Comparison of ENCODE assay signal across 8 cellular contexts in genomic region chr3:56753206-56753605, GRCh38. TPM values are rescaled to one million over a fixed set of nuclear protein-coding genes. Genes with fewer than 3 reads are reported as not detected.
DNase-seq lines count a peak whose midpoint lies in the region; ATAC-seq and TF ChIP-seq lines count a peak whose summit lies in the region.

No MANE protein-coding gene starts in this region.

- peaks cover 17% of the 10 kb centered on the region for H3K36me3 ChIP-seq in right atrium auricular region

- TF ChIP-seq CTCF in GM13977 (IDR thresholded peaks at IDR 0.05; ENCODE audit: extremely low read depth, insufficient read depth, missing control alignments): no peak
- no peak for TF ChIP-seq CTCF in NB4 (IDR thresholded peaks at IDR 0.05; ENCODE audit: low read depth, low read length)
- TF ChIP-seq CTCF in right atrium auricular region (IDR thresholded peaks at IDR 0.05): no peak

- peak; percentile 93 for ATAC-seq in GM21717 (IDR thresholded peaks at IDR 0.05; ENCODE audit: unreplicated experiment)
- ATAC-seq in sciatic nerve: no peak

- H3K27ac ChIP-seq in right atrium auricular region: no peak overlapping the region

- DNase-seq in GM13977 (ENCODE audit: low spot score): peak; percentile 67
- DNase-seq in NB4 (ENCODE audit: low read depth): peak; percentile 49
- DNase-seq in iris pigment epithelial cell (ENCODE audit: low read depth): peak; percentile 79
- DNase-seq in 8988T: no peak
- no peak for DNase-seq in right atrium auricular region (ENCODE audit: low spot score)
- DNase-seq in sciatic nerve (ENCODE audit: low spot score): no peak
- DNase-seq in NCI-H2029 (lab: John Stamatoyannopoulos, UW): no peak

- no peak overlapping the region for H3K4me3 ChIP-seq in NB4 (ENCODE audit: low read depth, low read length)
- H3K4me3 ChIP-seq in right atrium auricular region: no peak overlapping the region

- in situ Hi-C loops in GM13977 (cut with MboI; ENCODE audit: low pct_unique_long_range_greater_than_20kb, low sequenced_read_pairs, unreplicated experiment): no loop called here

- H3K9me3 ChIP-seq in right atrium auricular region: no peaks in the 10 kb centered on the region

- intact Hi-C loops in sciatic nerve (cut with DNase I): no loop called here

- no peaks in the 10 kb centered on the region for H3K27me3 ChIP-seq in right atrium auricular region

- TF ChIP-seq POLR2A in NB4 (IDR thresholded peaks at IDR 0.05; ENCODE audit: extremely low read depth, insufficient read length): no peak

- H3K4me1 ChIP-seq in right atrium auricular region: peaks cover 0 to 37% of the 10 kb centered on the region in 2 donors

RNA-seq across cellular contexts. Expression of gene ARHGEF3, which starts 48.5 kb away (rescaled TPM):
- total RNA-seq in right atrium auricular region: 10 to 100 TPM; 16.1 to 21.7 TPM
- 27.5 TPM for total RNA-seq in sciatic nerve

Comparison
In these comparisons a context has a peak if more than half of its experiments do, and no peak if none do; other contexts are left out.
1. DNase-seq: peak in GM13977 (single experiment), NB4 (single experiment) and iris pigment epithelial cell (single experiment); none in 8988T (single experiment), right atrium auricular region (single experiment), sciatic nerve (single experiment) and NCI-H2029 (single experiment).